8 cellular contexts compared by ENCODE assay signal in the genomic region with DNA sequence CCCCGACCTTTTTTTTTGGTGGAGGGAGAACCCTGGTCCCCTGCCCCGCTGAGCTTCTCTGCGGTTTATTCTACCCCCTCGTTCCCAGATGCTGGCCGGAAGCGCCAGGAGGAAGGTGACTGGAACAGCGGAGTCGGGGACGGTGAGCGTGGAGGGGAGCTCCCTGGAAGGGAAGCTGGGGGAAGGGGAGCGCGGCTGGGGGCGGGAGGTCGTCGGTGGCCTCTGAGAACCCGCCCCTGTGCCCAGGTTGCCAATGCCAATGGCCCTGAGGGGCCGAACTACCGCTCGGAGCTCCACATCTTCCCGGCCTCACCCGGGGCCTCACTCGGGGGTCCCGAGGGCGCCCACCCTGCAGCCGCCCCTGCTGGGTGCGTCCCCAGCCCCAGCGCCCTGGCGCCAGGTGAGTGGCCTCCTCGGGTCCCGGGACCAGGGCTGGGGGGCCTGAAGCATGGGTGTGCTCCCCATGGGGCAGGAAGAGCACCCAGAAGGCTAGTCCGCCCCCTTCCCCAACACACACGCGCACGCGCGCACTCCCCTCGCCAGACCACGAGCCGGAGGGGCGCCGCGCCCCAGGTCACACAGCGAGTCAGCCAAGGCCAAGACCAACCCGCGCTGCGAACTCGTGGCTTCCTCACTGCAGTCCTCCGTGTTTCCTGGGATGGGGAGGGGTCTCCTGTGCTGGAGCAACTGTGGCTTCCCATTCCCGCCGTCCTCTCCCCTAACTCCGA. TPM values are rescaled to one million over a fixed set of nuclear protein-coding genes. Genes with fewer than 3 reads are reported as not detected.
A peak's percentile ranks its signal among the peaks of the same experiment; 100 is the strongest.
DNase-seq lines count a peak whose midpoint lies in the region; ATAC-seq and TF ChIP-seq lines count a peak whose summit lies in the region.
"Had no signal": no experiment of that assay in that cellular context is flagged by ENCODE, and none has a peak within 500 bp of the region (broad histone marks: within the 10 kb centered on the region; RNA-seq: fewer than 3 reads in every experiment).

No MANE protein-coding gene starts in this region.

- peak overlapping the region; percentile 70 for H3K4me3 ChIP-seq in HAP-1
- peak overlapping the region; percentile 89 for H3K4me3 ChIP-seq in iPS-11a (ENCODE audit: low read depth, low read length)
- peak overlapping the region; percentile 33 to 47 (median 35) for H3K4me3 ChIP-seq in skin epidermis

- no peaks in the 10 kb centered on the region for H3K9me3 ChIP-seq in HAP-1
- H3K9me3 ChIP-seq: SJSA1 had no signal

- H3K27me3 ChIP-seq in HAP-1 (ENCODE audit: low read depth): no peaks in the 10 kb centered on the region
- H3K27me3 ChIP-seq: SJSA1 had no signal

- ATAC-seq in activated CD8-positive, alpha-beta T cell treated with anti-CD3 and anti-CD28 coated beads, Interleukin-2, amount 10 ng/mL, durations not matched to agents 7 days and 5 days: peak; percentile 54
- no peak for ATAC-seq in HG03196 (IDR thresholded peaks at IDR 0.05; ENCODE audit: unreplicated experiment)

- peaks cover 25% of the 10 kb centered on the region for H3K27me3 Mint-ChIP-seq in activated CD8-positive, alpha-beta T cell treated with anti-CD3 and anti-CD28 coated beads, Interleukin-2, amount 10 ng/mL, durations not matched to agents 7 days and 5 days (ENCODE audit: low read depth)

- peak overlapping the region; percentile 68 for H3K4me3 Mint-ChIP-seq in activated CD8-positive, alpha-beta T cell treated with anti-CD3 and anti-CD28 coated beads, Interleukin-2, amount 10 ng/mL, durations not matched to agents 7 days and 5 days

- in situ Hi-C loops in HAP-1 (cut with MboI; ENCODE audit: low sequenced_read_pairs): loop anchor here (25.0 kb wide), 1 partner anchor 209 kb away; no protein-coding TSS in a partner anchor

- H3K9me3 Mint-ChIP-seq in activated CD8-positive, alpha-beta T cell treated with anti-CD3 and anti-CD28 coated beads, Interleukin-2, amount 10 ng/mL, durations not matched to agents 7 days and 5 days (ENCODE audit: insufficient read depth): no peaks in the 10 kb centered on the region

- H3K36me3 ChIP-seq in HAP-1 (replicated peaks): peaks cover 8% of the 10 kb centered on the region; the same call in 1 of the 2 replicates
- H3K36me3 ChIP-seq: SJSA1 had no signal

- peaks cover 18% of the 10 kb centered on the region for H3K4me1 ChIP-seq in HAP-1

- TF ChIP-seq CTCF in RWPE1 (conservative IDR thresholded peaks at IDR 0.05; ENCODE audit: low read depth): no peak

- CTCF ChIA-PET in activated CD8-positive, alpha-beta T cell treated with anti-CD3 and anti-CD28 coated beads, Interleukin-2, amount 10 ng/mL, durations not matched to agents 7 days and 5 days (lab: Charles Lee): interaction anchor here (0.9 to 1.6 kb wide), 3 partner anchors 40 to 175 kb away, joined by 3 to 4 read pairs (median 3); partner anchors contain the start of gene IRGM
- CTCF ChIA-PET in RWPE1 (lab: Yijun Ruan, JAX): interaction anchor here (0.5 to 0.6 kb wide), 4 partner anchors 38 to 229 kb away, joined by 3 to 4 read pairs (median 3); no protein-coding TSS in a partner anchor

- POLR2A ChIA-PET in activated CD8-positive, alpha-beta T cell treated with anti-CD3 and anti-CD28 coated beads, Interleukin-2, amount 10 ng/mL, durations not matched to agents 7 days and 5 days (lab: Charles Lee): no interaction called here
- POLR2A ChIA-PET in RWPE1 (lab: Yijun Ruan, JAX; ENCODE audit: low non-redundant PET): no interaction called here

- H3K27ac ChIP-seq in skin epidermis (peak overlapping the region in 15 of 21 experiments; percentile 0 to 57 (median 37)), RWPE1 (no peak overlapping the region)

- no peak overlapping the region for H3K27ac Mint-ChIP-seq in activated CD8-positive, alpha-beta T cell treated with anti-CD3 and anti-CD28 coated beads, Interleukin-2, amount 10 ng/mL, durations not matched to agents 7 days and 5 days

- no peaks in the 10 kb centered on the region for H3K36me3 Mint-ChIP-seq in activated CD8-positive, alpha-beta T cell treated with anti-CD3 and anti-CD28 coated beads, Interleukin-2, amount 10 ng/mL, durations not matched to agents 7 days and 5 days (ENCODE audit: low read depth)

- DNase-seq in HAP-1 (ENCODE audit: low spot score in 2 of 2) (peak; percentile 22 to 64), T1000 (lab: John Stamatoyannopoulos, UW) (no peak), RWPE1 (ENCODE audit: low spot score) (no peak)
- no peak for DNase-seq in activated CD8-positive, alpha-beta T cell treated with anti-CD3 and anti-CD28 coated beads, Interleukin-2, amount 10 ng/mL, durations not matched to agents 7 days and 5 days

- peaks cover 8% of the 10 kb centered on the region for H3K4me1 Mint-ChIP-seq in activated CD8-positive, alpha-beta T cell treated with anti-CD3 and anti-CD28 coated beads, Interleukin-2, amount 10 ng/mL, durations not matched to agents 7 days and 5 days (ENCODE audit: low read depth)

RNA-seq across cellular contexts. Expression of gene MYOZ3, which starts 10.6 kb away (rescaled TPM):
- total RNA-seq in activated CD8-positive, alpha-beta T cell treated with anti-CD3 and anti-CD28 coated beads, Interleukin-2, amount 10 ng/mL, durations not matched to agents 7 days and 5 days: not detected

RNA-seq across cellular contexts. Expression of gene RBM22, which starts 29.2 kb away (rescaled TPM):
- 10 to 100 TPM; 64.0 to 65.2 TPM for total RNA-seq in activated CD8-positive, alpha-beta T cell treated with anti-CD3 and anti-CD28 coated beads, Interleukin-2, amount 10 ng/mL, durations not matched to agents 7 days and 5 days

RNA-seq across cellular contexts. Expression of gene SYNPO, which starts 31.2 kb away (rescaled TPM):
- under 1 TPM in 1 of 2 experiments, not detected in 1; 0.10 TPM for total RNA-seq in activated CD8-positive, alpha-beta T cell treated with anti-CD3 and anti-CD28 coated beads, Interleukin-2, amount 10 ng/mL, durations not matched to agents 7 days and 5 days

Comparison
In these comparisons a context has a peak if more than half of its experiments do, and no peak if none do; other contexts are left out.
1. DNase-seq: peak in HAP-1 (2 of 2); none in activated CD8-positive, alpha-beta T cell treated with anti-CD3 and anti-CD28 coated beads, Interleukin-2, amount 10 ng/mL, durations not matched to agents 7 days and 5 days (single experiment), T1000 (single experiment) and RWPE1 (single experiment).
2. H3K4me3 ChIP-seq: peak in every context shown above with its lines; median percentile 89 in iPS-11a; 70 in HAP-1; 35 in skin epidermis.